In genomic region chr12:109885616-109886015, GRCh38 we compare ENCODE assay signal across 29 cellular contexts. TPM values are rescaled to one million over a fixed set of nuclear protein-coding genes. Genes with fewer than 3 reads are reported as not detected.
DNase-seq lines count a peak whose midpoint lies in the region; TF ChIP-seq lines count a peak whose summit lies in the region.
"Had no signal": no experiment of that assay in that cellular context is flagged by ENCODE, and none has a peak within 500 bp of the region (broad histone marks: within the 10 kb centered on the region; RNA-seq: fewer than 3 reads in every experiment).

No MANE protein-coding gene starts in this region.

- H3K36me3 Mint-ChIP-seq in MCF 10A (ENCODE audit: insufficient read depth, unreplicated experiment), result no peaks in the 10 kb centered on the region
- H3K36me3 Mint-ChIP-seq in type B pancreatic cell, result no peaks in the 10 kb centered on the region

- H3K27ac ChIP-seq in breast epithelium (no peak overlapping the region), Karpas-422 (ENCODE audit: low read length) (no peak overlapping the region)
- H3K27ac ChIP-seq: 22Rv1, GM23248, heart right ventricle, HL-60, thoracic aorta had no signal

- POLR2A ChIA-PET in MCF 10A (lab: Yijun Ruan, JAX), result interaction anchor here (2.1 kb wide), 1 partner anchor 14 kb away, joined by 12 read pairs; the partner anchor contains the start of gene TCHP

- TF ChIP-seq CTCF in MCF 10A (IDR thresholded peaks at IDR 0.05; ENCODE audit: unreplicated experiment) (no peak), breast epithelium (IDR thresholded peaks at IDR 0.05) (no peak), fibroblast of villous mesenchyme (IDR thresholded peaks at IDR 0.05; ENCODE audit: insufficient read depth, low read depth, low read length) (no peak), type B pancreatic cell (conservative IDR thresholded peaks at IDR 0.05) (no peak)

- H3K4me1 Mint-ChIP-seq in MCF 10A (ENCODE audit: insufficient read depth, unreplicated experiment), result peaks cover 54% of the 10 kb centered on the region
- peaks cover 14% of the 10 kb centered on the region for H3K4me1 Mint-ChIP-seq in type B pancreatic cell (ENCODE audit: unreplicated experiment)

- H3K4me3 ChIP-seq in breast epithelium (no peak overlapping the region), fibroblast of villous mesenchyme (ENCODE audit: low read depth, low read length) (no peak overlapping the region), Karpas-422 (ENCODE audit: low read length) (no peak overlapping the region)
- H3K4me3 ChIP-seq: GM23248, heart right ventricle, thoracic aorta, vagina had no signal

- intact Hi-C loops in MCF 10A (cut with micrococcal nuclease), result no loop called here
- intact Hi-C loops in breast epithelium (cut with DNase I; ENCODE audit: low total_unique reads), result no loop called here
- intact Hi-C loops in posterior cingulate gyrus (cut with DNase I), result no loop called here

- no TSS peak for BruUV-seq in MCF 10A (replicated peaks; lab: Mats Ljungman, UMichigan)

- H3K27ac Mint-ChIP-seq in MCF 10A (ENCODE audit: low read depth, unreplicated experiment) (peak overlapping the region; percentile 91), type B pancreatic cell (peak overlapping the region; percentile 41)
- H3K27ac Mint-ChIP-seq: CD4-positive, alpha-beta T cell had no signal

- no peak overlapping the region for H3K9ac ChIP-seq in Karpas-422 (ENCODE audit: low read length)
- H3K9ac ChIP-seq: GM23248 had no signal

- no peaks in the 10 kb centered on the region for H3K9me2 ChIP-seq in Karpas-422 (replicated peaks; ENCODE audit: insufficient read depth, low read length)

- CTCF ChIA-PET in MCF 10A (lab: Yijun Ruan, JAX), result interaction anchor here (0.6 to 2.4 kb wide), 6 partner anchors 14 to 304 kb away, joined by 3 to 10 read pairs (median 4); partner anchors contain the start of gene TCHP

- no peaks in the 10 kb centered on the region for H4K20me1 ChIP-seq in Karpas-422 (ENCODE audit: insufficient read depth, low read depth, low read length)

- peak overlapping the region; percentile 14 for H3K4me3 Mint-ChIP-seq in MCF 10A (ENCODE audit: unreplicated experiment)
- H3K4me3 Mint-ChIP-seq in type B pancreatic cell, result no peak overlapping the region
- H3K4me3 Mint-ChIP-seq: activated T-cell treated with anti-CD3 and anti-CD28 coated beads, Interleukin-2, amount 50 U/mL, for 24 hours; CD4-positive, alpha-beta T cell had no signal

- no peaks in the 10 kb centered on the region for H3K79me2 ChIP-seq in Karpas-422 (ENCODE audit: low read length)

- no peak overlapping the region for H3K4me2 ChIP-seq in Karpas-422 (ENCODE audit: low read depth, low read length, poor library complexity, severe bottlenecking)

- H3K4me1 ChIP-seq in breast epithelium (no peaks in the 10 kb centered on the region), Karpas-422 (ENCODE audit: low read length) (peaks cover 7% of the 10 kb centered on the region)

- no peaks in the 10 kb centered on the region for H3K36me3 ChIP-seq in breast epithelium
- no peaks in the 10 kb centered on the region for H3K36me3 ChIP-seq in Karpas-422 (ENCODE audit: insufficient read depth, low read length)
- H3K36me3 ChIP-seq: heart right ventricle, thoracic aorta, vagina had no signal

- H3K27me3 Mint-ChIP-seq in MCF 10A (ENCODE audit: insufficient read depth, unreplicated experiment) (no peaks in the 10 kb centered on the region), type B pancreatic cell (peaks cover 19% of the 10 kb centered on the region)
- H3K27me3 Mint-ChIP-seq: activated T-cell treated with anti-CD3 and anti-CD28 coated beads, Interleukin-2, amount 50 U/mL, for 24 hours; CD4-positive, alpha-beta T cell had no signal

- H3K27me3 ChIP-seq in breast epithelium, result no peaks in the 10 kb centered on the region
- no peaks in the 10 kb centered on the region for H3K27me3 ChIP-seq in Karpas-422 (ENCODE audit: low read length)
- H3K27me3 ChIP-seq: heart right ventricle, vagina had no signal

- TF ChIP-seq POLR2A in breast epithelium (IDR thresholded peaks at IDR 0.05), result no peak

- DNase-seq in MCF 10A (ENCODE audit: unreplicated experiment) (peak; percentile 65), breast epithelium (ENCODE audit: low spot score in 2 of 2) (no peak), amniotic epithelial cell (ENCODE audit: low read depth) (peak; percentile 74), fibroblast of villous mesenchyme (ENCODE audit: low read depth) (peak; percentile 57), type B pancreatic cell (ENCODE audit: extremely low spot score, unreplicated experiment) (no peak), posterior cingulate gyrus (no peak), Karpas-422 (no peak), GDM1 (lab: John Stamatoyannopoulos, UW) (no peak)
- DNase-seq: activated CD4-positive, alpha-beta T cell treated with anti-CD3 and anti-CD28 coated beads for 4 hours; activated gamma-delta T cell; activated T-cell treated with anti-CD3 and anti-CD28 coated beads, Interleukin-2, amount 50 U/mL, for 24 hours; CD4-positive, alpha-beta T cell; cerebellar nuclear complex; foreskin melanocyte; GM23248; heart right ventricle; left cardiac atrium; mesenchymal stem cell; NCI-H1092 treated with DMSO at 0.1 percent for 48 hours; NCI-H2029; NCI-H774; stimulated activated CD4-positive, alpha-beta T cell treated with anti-CD3 and anti-CD28 coated beads, Interleukin-15, amount 100 ng/mL, for 24 hours; stimulated activated naive CD4-positive, alpha-beta T cell had no signal

- H3K9me3 ChIP-seq in breast epithelium (no peaks in the 10 kb centered on the region), Karpas-422 (ENCODE audit: low read length) (no peaks in the 10 kb centered on the region)
- H3K9me3 ChIP-seq: heart right ventricle, thoracic aorta, vagina had no signal

- H3K9me3 Mint-ChIP-seq in MCF 10A (ENCODE audit: unreplicated experiment) (no peaks in the 10 kb centered on the region), type B pancreatic cell (no peaks in the 10 kb centered on the region)
- H3K9me3 Mint-ChIP-seq: activated T-cell treated with anti-CD3 and anti-CD28 coated beads, Interleukin-2, amount 50 U/mL, for 24 hours; CD4-positive, alpha-beta T cell had no signal

- H2AFZ ChIP-seq in Karpas-422 (ENCODE audit: low read length), result no peak overlapping the region
- H2AFZ ChIP-seq: GM23248 had no signal

RNA-seq across cellular contexts. Expression of gene GLTP, which starts 5.3 kb away (rescaled TPM):
- total RNA-seq in MCF 10A (2022) (37.2 and 53.3 TPM in 2 replicates), breast epithelium (10 to 100 TPM; 38.2 to 53.1 (median 40.1) TPM), fibroblast of villous mesenchyme (50.3 and 52.2 TPM in 2 replicates), type B pancreatic cell (ENCODE audit: low replicate concordance) (48.7 and 118 TPM in 2 replicates)
- 26.5 and 29.5 TPM in 2 replicates for total RNA-seq in Karpas-422 (2014; rRNA removed; shearing (Covaris generic); ENCODE audit: low replicate concordance)

RNA-seq across cellular contexts. Expression of gene TCHP, which starts 14.5 kb away (rescaled TPM):
- total RNA-seq in MCF 10A (2022) (26.4 and 36.3 TPM in 2 replicates), breast epithelium (10 to 100 TPM; 10.2 to 20.0 (median 18.6) TPM), fibroblast of villous mesenchyme (9.0 and 9.1 TPM in 2 replicates), type B pancreatic cell (ENCODE audit: low replicate concordance) (21.6 TPM in 2 replicates)
- 11.8 and 17.0 TPM in 2 replicates for total RNA-seq in Karpas-422 (2014; rRNA removed; shearing (Covaris generic); ENCODE audit: low replicate concordance)

RNA-seq across cellular contexts. Expression of gene TRPV4, which starts 52.4 kb away (rescaled TPM):
- 0.09 and 0.15 TPM in 2 replicates for total RNA-seq in MCF 10A (2022)
- total RNA-seq in breast epithelium, result 1 to 10 TPM in 2 of 3 donors, under 1 TPM in 1; 0.64 to 6.4 (median 2.0) TPM
- 0.43 and 0.97 TPM in 2 replicates for total RNA-seq in fibroblast of villous mesenchyme
- 2.1 and 3.1 TPM in 2 replicates for total RNA-seq in type B pancreatic cell (ENCODE audit: low replicate concordance)
- total RNA-seq in Karpas-422 (2014; rRNA removed; shearing (Covaris generic); ENCODE audit: low replicate concordance), result not detected in 2 replicates
- total RNA-seq: activated CD8-positive, alpha-beta memory T cell treated with anti-CD3 and anti-CD28 coated beads for 36 hours; CD4-positive, alpha-beta T cell; T-helper 2 cell treated with Interferon-gamma antibody and Interleukin-4, amounts not matched to agents 100 ng/mL and 5 ng/mL, for 36 hours had no signal

Comparison
In these comparisons a context has a peak if more than half of its experiments do, and no peak if none do; other contexts are left out.
1. DNase-seq: peak in MCF 10A (single experiment), amniotic epithelial cell (single experiment) and fibroblast of villous mesenchyme (single experiment); none in breast epithelium (0 of 2), type B pancreatic cell (single experiment), posterior cingulate gyrus (0 of 10), Karpas-422 (single experiment) and GDM1 (single experiment).